ENCODE assay signal across 1 cellular context in the genomic region with DNA sequence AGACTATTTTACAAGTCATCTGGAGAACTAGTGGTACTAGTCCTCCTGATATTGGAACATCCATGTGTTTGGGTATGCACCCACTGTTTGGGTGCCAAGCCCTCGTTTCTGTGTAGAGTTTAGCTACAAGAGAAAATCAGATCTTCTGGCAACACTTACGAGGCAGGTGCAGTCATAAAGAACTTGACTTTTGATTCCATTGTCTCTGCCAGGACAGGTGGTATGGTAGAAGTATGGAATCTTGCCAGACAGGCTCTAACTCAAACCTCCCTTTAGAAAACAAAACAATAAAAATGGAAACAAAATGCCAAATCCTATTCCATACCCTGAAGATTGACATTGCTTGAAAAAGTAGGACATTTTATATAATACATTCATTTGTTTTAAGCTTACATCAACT.
TF ChIP-seq lines count a peak whose summit lies in the region.

No MANE protein-coding gene starts in this region.

TF ChIP-seq in H1, 55 proteins besides CTCF, POLR2A, EP300 and RAD21 (continued from another document):
- TF ChIP-seq, protein P1, sequence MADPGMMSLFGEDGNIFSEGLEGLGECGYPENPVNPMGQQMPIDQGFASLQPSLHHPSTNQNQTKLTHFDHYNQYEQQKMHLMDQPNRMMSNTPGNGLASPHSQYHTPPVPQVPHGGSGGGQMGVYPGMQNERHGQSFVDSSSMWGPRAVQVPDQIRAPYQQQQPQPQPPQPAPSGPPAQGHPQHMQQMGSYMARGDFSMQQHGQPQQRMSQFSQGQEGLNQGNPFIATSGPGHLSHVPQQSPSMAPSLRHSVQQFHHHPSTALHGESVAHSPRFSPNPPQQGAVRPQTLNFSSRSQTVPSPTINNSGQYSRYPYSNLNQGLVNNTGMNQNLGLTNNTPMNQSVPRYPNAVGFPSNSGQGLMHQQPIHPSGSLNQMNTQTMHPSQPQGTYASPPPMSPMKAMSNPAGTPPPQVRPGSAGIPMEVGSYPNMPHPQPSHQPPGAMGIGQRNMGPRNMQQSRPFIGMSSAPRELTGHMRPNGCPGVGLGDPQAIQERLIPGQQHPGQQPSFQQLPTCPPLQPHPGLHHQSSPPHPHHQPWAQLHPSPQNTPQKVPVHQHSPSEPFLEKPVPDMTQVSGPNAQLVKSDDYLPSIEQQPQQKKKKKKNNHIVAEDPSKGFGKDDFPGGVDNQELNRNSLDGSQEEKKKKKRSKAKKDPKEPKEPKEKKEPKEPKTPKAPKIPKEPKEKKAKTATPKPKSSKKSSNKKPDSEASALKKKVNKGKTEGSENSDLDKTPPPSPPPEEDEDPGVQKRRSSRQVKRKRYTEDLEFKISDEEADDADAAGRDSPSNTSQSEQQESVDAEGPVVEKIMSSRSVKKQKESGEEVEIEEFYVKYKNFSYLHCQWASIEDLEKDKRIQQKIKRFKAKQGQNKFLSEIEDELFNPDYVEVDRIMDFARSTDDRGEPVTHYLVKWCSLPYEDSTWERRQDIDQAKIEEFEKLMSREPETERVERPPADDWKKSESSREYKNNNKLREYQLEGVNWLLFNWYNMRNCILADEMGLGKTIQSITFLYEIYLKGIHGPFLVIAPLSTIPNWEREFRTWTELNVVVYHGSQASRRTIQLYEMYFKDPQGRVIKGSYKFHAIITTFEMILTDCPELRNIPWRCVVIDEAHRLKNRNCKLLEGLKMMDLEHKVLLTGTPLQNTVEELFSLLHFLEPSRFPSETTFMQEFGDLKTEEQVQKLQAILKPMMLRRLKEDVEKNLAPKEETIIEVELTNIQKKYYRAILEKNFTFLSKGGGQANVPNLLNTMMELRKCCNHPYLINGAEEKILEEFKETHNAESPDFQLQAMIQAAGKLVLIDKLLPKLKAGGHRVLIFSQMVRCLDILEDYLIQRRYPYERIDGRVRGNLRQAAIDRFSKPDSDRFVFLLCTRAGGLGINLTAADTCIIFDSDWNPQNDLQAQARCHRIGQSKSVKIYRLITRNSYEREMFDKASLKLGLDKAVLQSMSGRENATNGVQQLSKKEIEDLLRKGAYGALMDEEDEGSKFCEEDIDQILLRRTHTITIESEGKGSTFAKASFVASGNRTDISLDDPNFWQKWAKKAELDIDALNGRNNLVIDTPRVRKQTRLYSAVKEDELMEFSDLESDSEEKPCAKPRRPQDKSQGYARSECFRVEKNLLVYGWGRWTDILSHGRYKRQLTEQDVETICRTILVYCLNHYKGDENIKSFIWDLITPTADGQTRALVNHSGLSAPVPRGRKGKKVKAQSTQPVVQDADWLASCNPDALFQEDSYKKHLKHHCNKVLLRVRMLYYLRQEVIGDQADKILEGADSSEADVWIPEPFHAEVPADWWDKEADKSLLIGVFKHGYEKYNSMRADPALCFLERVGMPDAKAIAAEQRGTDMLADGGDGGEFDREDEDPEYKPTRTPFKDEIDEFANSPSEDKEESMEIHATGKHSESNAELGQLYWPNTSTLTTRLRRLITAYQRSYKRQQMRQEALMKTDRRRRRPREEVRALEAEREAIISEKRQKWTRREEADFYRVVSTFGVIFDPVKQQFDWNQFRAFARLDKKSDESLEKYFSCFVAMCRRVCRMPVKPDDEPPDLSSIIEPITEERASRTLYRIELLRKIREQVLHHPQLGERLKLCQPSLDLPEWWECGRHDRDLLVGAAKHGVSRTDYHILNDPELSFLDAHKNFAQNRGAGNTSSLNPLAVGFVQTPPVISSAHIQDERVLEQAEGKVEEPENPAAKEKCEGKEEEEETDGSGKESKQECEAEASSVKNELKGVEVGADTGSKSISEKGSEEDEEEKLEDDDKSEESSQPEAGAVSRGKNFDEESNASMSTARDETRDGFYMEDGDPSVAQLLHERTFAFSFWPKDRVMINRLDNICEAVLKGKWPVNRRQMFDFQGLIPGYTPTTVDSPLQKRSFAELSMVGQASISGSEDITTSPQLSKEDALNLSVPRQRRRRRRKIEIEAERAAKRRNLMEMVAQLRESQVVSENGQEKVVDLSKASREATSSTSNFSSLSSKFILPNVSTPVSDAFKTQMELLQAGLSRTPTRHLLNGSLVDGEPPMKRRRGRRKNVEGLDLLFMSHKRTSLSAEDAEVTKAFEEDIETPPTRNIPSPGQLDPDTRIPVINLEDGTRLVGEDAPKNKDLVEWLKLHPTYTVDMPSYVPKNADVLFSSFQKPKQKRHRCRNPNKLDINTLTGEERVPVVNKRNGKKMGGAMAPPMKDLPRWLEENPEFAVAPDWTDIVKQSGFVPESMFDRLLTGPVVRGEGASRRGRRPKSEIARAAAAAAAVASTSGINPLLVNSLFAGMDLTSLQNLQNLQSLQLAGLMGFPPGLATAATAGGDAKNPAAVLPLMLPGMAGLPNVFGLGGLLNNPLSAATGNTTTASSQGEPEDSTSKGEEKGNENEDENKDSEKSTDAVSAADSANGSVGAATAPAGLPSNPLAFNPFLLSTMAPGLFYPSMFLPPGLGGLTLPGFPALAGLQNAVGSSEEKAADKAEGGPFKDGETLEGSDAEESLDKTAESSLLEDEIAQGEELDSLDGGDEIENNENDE (IDR thresholded peaks at IDR 0.05; ENCODE audit: insufficient replicate concordance, low read length), result no peak
- TF ChIP-seq TBP (IDR thresholded peaks at IDR 0.05; ENCODE audit: low read depth, low read length), result no peak
- no peak for TF ChIP-seq YY1 (IDR thresholded peaks at IDR 0.05; ENCODE audit: low read depth, low read length)
- no peak for TF ChIP-seq JUN (IDR thresholded peaks at IDR 0.05; ENCODE audit: low read depth, low read length)
- no peak for TF ChIP-seq CHD2 (IDR thresholded peaks at IDR 0.05; ENCODE audit: low read length)
- no peak for TF ChIP-seq KDM4A (IDR thresholded peaks at IDR 0.05; ENCODE audit: low read depth, low read length, severe bottlenecking)
- no peak for TF ChIP-seq MAFK (IDR thresholded peaks at IDR 0.05; ENCODE audit: low read depth, low read length)
- TF ChIP-seq, protein P2, sequence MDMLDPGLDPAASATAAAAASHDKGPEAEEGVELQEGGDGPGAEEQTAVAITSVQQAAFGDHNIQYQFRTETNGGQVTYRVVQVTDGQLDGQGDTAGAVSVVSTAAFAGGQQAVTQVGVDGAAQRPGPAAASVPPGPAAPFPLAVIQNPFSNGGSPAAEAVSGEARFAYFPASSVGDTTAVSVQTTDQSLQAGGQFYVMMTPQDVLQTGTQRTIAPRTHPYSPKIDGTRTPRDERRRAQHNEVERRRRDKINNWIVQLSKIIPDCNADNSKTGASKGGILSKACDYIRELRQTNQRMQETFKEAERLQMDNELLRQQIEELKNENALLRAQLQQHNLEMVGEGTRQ (IDR thresholded peaks at IDR 0.05; ENCODE audit: low read length), result no peak
- no peak for TF ChIP-seq SP4 (IDR thresholded peaks at IDR 0.05; ENCODE audit: low read length)
- TF ChIP-seq HDAC6 (IDR thresholded peaks at IDR 0.05; ENCODE audit: low read depth, low read length), result no peak
- TF ChIP-seq SP2 (IDR thresholded peaks at IDR 0.05; ENCODE audit: low read length), result no peak
- no peak for TF ChIP-seq RBBP5 (IDR thresholded peaks at IDR 0.05; ENCODE audit: borderline replicate concordance, low read depth, low read length)
- no peak for TF ChIP-seq RNF2 (IDR thresholded peaks at IDR 0.05; ENCODE audit: borderline replicate concordance, low read depth, low read length, missing control alignments, poor library complexity, severe bottlenecking)
